19 cellular contexts compared by ENCODE assay signal in genomic region chr3:31242561-31242960, GRCh38.
DNase-seq lines count a peak whose midpoint lies in the region; ATAC-seq, FAIRE-seq and TF ChIP-seq lines count a peak whose summit lies in the region.
"Had no signal": no experiment of that assay in that cellular context is flagged by ENCODE, and none has a peak within 500 bp of the region (broad histone marks: within the 10 kb centered on the region; RNA-seq: fewer than 3 reads in every experiment).

No MANE protein-coding gene starts in this region.

- no peaks in the 10 kb centered on the region for H3K9me3 ChIP-seq in PC-9 (ENCODE audit: insufficient read depth, low read depth)
- H3K9me3 ChIP-seq: BE2C, HAP-1 had no signal

- H3K27ac Mint-ChIP-seq in WTC11 = no peak overlapping the region
- H3K27ac Mint-ChIP-seq in stimulated activated naive CD8-positive, alpha-beta T cell treated with anti-CD3 and anti-CD28 coated beads, Interleukin-15, amount 100 ng/mL, for 72 hours = no peak overlapping the region
- H3K27ac Mint-ChIP-seq in HFFc6 = no peak overlapping the region
- H3K27ac Mint-ChIP-seq: CD4-positive, CD25-positive, alpha-beta regulatory T cell; CD8-positive, alpha-beta memory T cell had no signal

- intact Hi-C loops in PC-9 (cut with micrococcal nuclease; ENCODE audit: unreplicated experiment) = no loop called here

- H3K27me3 Mint-ChIP-seq in WTC11 (ENCODE audit: low read depth) (no peaks in the 10 kb centered on the region), HFFc6 (ENCODE audit: insufficient read depth) (no peaks in the 10 kb centered on the region; the same call in 1 of the 2 replicates)
- no peaks in the 10 kb centered on the region for H3K27me3 Mint-ChIP-seq in stimulated activated naive CD8-positive, alpha-beta T cell treated with anti-CD3 and anti-CD28 coated beads, Interleukin-15, amount 100 ng/mL, for 72 hours
- H3K27me3 Mint-ChIP-seq: CD4-positive, CD25-positive, alpha-beta regulatory T cell had no signal

- no peaks in the 10 kb centered on the region for H3K27me3 ChIP-seq in PC-9 (ENCODE audit: insufficient read depth, low read depth)
- H3K27me3 ChIP-seq: BE2C had no signal

- no peaks in the 10 kb centered on the region for H3K79me2 ChIP-seq in PC-9 (ENCODE audit: low read depth)

- POLR2A ChIA-PET in WTC11 (lab: Charles Lee) = interaction anchor here (1.2 kb wide), 1 partner anchor 17 kb away, joined by 4 read pairs; no protein-coding TSS in a partner anchor
- POLR2A ChIA-PET in PC-9 (lab: Charles Lee; ENCODE audit: unreplicated experiment) = no interaction called here

- DNase-seq in GM12891 (ENCODE audit: insufficient read length, low spot score) = no peak
- DNase-seq in GM18507 (ENCODE audit: extremely low spot score, insufficient read length, low read depth) = no peak
- DNase-seq in WTC11 (ENCODE audit: low spot score) = no peak
- DNase-seq in stimulated activated naive CD8-positive, alpha-beta T cell treated with anti-CD3 and anti-CD28 coated beads, Interleukin-15, amount 100 ng/mL, for 72 hours = no peak
- no peak for DNase-seq in HFFc6
- DNase-seq in PC-9 = no peak
- DNase-seq: ACHN; BE2C; C1 segment of cervical spinal cord; CD4-positive, CD25-positive, alpha-beta regulatory T cell; CD8-positive, alpha-beta memory T cell; COR-L47; DMS 273 treated with DMSO at 0.1 percent for 48 hours; DMS53; DND-41; EL; GM23248 had no signal

- FAIRE-seq in GM12891 (lab: Jason Lieb, UNC) (peak; percentile 40), GM18507 (lab: Jason Lieb, UNC) (peak; percentile 5)
- FAIRE-seq: A204.1 had no signal

- no peak; the same call in 1 of the 2 replicates for TF ChIP-seq POLR2A in GM12891 (IDR thresholded peaks at IDR 0.05; ENCODE audit: low read depth, low read length)

- H3K9me3 Mint-ChIP-seq in WTC11 = no peaks in the 10 kb centered on the region
- no peaks in the 10 kb centered on the region for H3K9me3 Mint-ChIP-seq in stimulated activated naive CD8-positive, alpha-beta T cell treated with anti-CD3 and anti-CD28 coated beads, Interleukin-15, amount 100 ng/mL, for 72 hours
- no peaks in the 10 kb centered on the region for H3K9me3 Mint-ChIP-seq in HFFc6
- H3K9me3 Mint-ChIP-seq: CD8-positive, alpha-beta memory T cell had no signal

- H3K27ac ChIP-seq in PC-9 = no peak overlapping the region
- H3K27ac ChIP-seq: GM23248 had no signal

- H2AFZ ChIP-seq in PC-9 = no peak overlapping the region
- H2AFZ ChIP-seq: GM23248 had no signal

- no peaks in the 10 kb centered on the region for H3K9me2 ChIP-seq in PC-9 (ENCODE audit: insufficient read depth)

- H3K36me3 Mint-ChIP-seq in WTC11 (no peaks in the 10 kb centered on the region), HFFc6 (ENCODE audit: low read depth) (no peaks in the 10 kb centered on the region)
- H3K36me3 Mint-ChIP-seq: CD4-positive, CD25-positive, alpha-beta regulatory T cell had no signal

- ATAC-seq in WTC11 = no peak
- no peak for ATAC-seq in stimulated activated naive CD8-positive, alpha-beta T cell treated with anti-CD3 and anti-CD28 coated beads, Interleukin-15, amount 100 ng/mL, for 72 hours

- CTCF ChIA-PET in WTC11 (lab: Charles Lee) = interaction anchor here (0.8 kb wide), 1 partner anchor 52 kb away, joined by 3 read pairs; no protein-coding TSS in a partner anchor
- CTCF ChIA-PET in PC-9 (lab: Charles Lee) = no interaction called here

- no peak overlapping the region for H3K4me3 ChIP-seq in PC-9
- H3K4me3 ChIP-seq: GM23248, HAP-1 had no signal

- no peaks in the 10 kb centered on the region for H3K36me3 ChIP-seq in PC-9 (ENCODE audit: low read depth)
- H3K36me3 ChIP-seq: BE2C, HAP-1 had no signal

- BruUV-seq in PC-9 (replicated peaks; lab: Mats Ljungman, UMichigan) = no TSS peak

- TF ChIP-seq CTCF in WTC11 (IDR thresholded peaks at IDR 0.05) (no peak), HFFc6 (IDR thresholded peaks at IDR 0.05) (no peak), PC-9 (conservative IDR thresholded peaks at IDR 0.05) (no peak)

- no peak overlapping the region for H3K4me2 ChIP-seq in PC-9

- no peaks in the 10 kb centered on the region for H3K4me1 ChIP-seq in PC-9 (replicated peaks; ENCODE audit: insufficient read depth)
- H3K4me1 ChIP-seq: BE2C had no signal

- H3K4me1 Mint-ChIP-seq in WTC11 (peaks cover 25% of the 10 kb centered on the region), HFFc6 (ENCODE audit: low read depth) (peaks cover 17% of the 10 kb centered on the region)
- H3K4me1 Mint-ChIP-seq in stimulated activated naive CD8-positive, alpha-beta T cell treated with anti-CD3 and anti-CD28 coated beads, Interleukin-15, amount 100 ng/mL, for 72 hours = peaks cover 44% of the 10 kb centered on the region

- no peaks in the 10 kb centered on the region for H3F3A ChIP-seq in PC-9 (ENCODE audit: insufficient read depth, low read depth)

- no peaks in the 10 kb centered on the region for H4K20me1 ChIP-seq in PC-9 (ENCODE audit: insufficient read depth)

- H3K4me3 Mint-ChIP-seq in WTC11 (no peak overlapping the region), HFFc6 (no peak overlapping the region)
- peak overlapping the region; percentile 24 to 30 for H3K4me3 Mint-ChIP-seq in stimulated activated naive CD8-positive, alpha-beta T cell treated with anti-CD3 and anti-CD28 coated beads, Interleukin-15, amount 100 ng/mL, for 72 hours
- H3K4me3 Mint-ChIP-seq: CD4-positive, CD25-positive, alpha-beta regulatory T cell; CD8-positive, alpha-beta memory T cell had no signal

TF ChIP-seq in GM12891, 5 proteins besides CTCF, POLR2A, EP300 and RAD21:
- TF ChIP-seq POLR2AphosphoS5 (IDR thresholded peaks at IDR 0.05; ENCODE audit: low read depth, low read length) (no peak), PAX5 (IDR thresholded peaks at IDR 0.05; ENCODE audit: insufficient read depth, low read length, severe bottlenecking) (no peak), POU2F2 (IDR thresholded peaks at IDR 0.05; ENCODE audit: low read depth, low read length) (no peak), SPI1 (IDR thresholded peaks at IDR 0.05; ENCODE audit: low read depth, low read length) (no peak), TAF1 (IDR thresholded peaks at IDR 0.05; ENCODE audit: low read depth, low read length) (no peak)

TF ChIP-seq in WTC11, 78 proteins besides CTCF, POLR2A, EP300 and RAD21:
- TF ChIP-seq ESRRA (CRISPR knock-in tag; IDR thresholded peaks at IDR 0.05; ENCODE audit: borderline replicate concordance) = no peak
- TF ChIP-seq HMGA2 (CRISPR knock-in tag; IDR thresholded peaks at IDR 0.05) = peak; percentile 95

Comparison
In these comparisons a context has a peak if more than half of its experiments do, and no peak if none do; other contexts are left out.
1. H3K4me3 Mint-ChIP-seq: peak in stimulated activated naive CD8-positive, alpha-beta T cell treated with anti-CD3 and anti-CD28 coated beads, Interleukin-15, amount 100 ng/mL, for 72 hours (2 of 2); none in WTC11 (single experiment) and HFFc6 (single experiment).